In the genomic region with DNA sequence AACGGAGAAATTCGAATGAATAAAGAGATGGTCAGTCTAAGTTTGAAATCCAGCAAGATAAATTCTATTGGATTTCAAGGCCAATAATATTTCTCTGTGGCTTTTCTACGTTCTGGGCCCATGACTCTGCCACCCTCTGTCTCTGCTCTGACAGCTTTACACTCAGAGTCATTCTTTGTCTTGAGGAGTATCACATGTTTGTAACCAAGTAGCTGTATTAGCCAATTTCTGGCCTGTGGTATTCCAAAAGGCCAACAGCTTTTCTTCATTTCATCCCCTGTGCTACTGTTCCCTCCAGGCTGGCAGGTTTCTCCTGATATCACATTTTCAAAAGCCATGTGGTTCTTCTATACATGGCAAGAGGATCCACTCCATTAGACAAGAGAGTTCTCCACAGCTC, we compare ENCODE assay signal across 21 cellular contexts.
DNase-seq lines count a peak whose midpoint lies in the region; ATAC-seq and TF ChIP-seq lines count a peak whose summit lies in the region.
"Had no signal": no experiment of that assay in that cellular context is flagged by ENCODE, and none has a peak within 500 bp of the region (broad histone marks: within the 10 kb centered on the region; RNA-seq: fewer than 3 reads in every experiment).

No MANE protein-coding gene starts in this region.

- H3K27ac ChIP-seq in suprapubic skin (peak overlapping the region; percentile 12), caudate nucleus (ENCODE audit: low read depth, low read length) (no peak overlapping the region)
- H3K27ac ChIP-seq: A549; BLaER1 treated with 17β-estradiol and CSF1 and Interleukin-3, amounts not matched to agents 10 nM and 100 nM; GM23248 had no signal

- no peak for TF ChIP-seq POLR2A in suprapubic skin (IDR thresholded peaks at IDR 0.05)

- no peak overlapping the region for H3K4me3 ChIP-seq in suprapubic skin
- H3K4me3 ChIP-seq: A549; BLaER1 treated with 17β-estradiol and CSF1 and Interleukin-3, amounts not matched to agents 10 nM and 100 nM; GM23248 had no signal

- WGBS in suprapubic skin: 70% methylated on average over 3 of the region's 3 CpGs

- no peaks in the 10 kb centered on the region for H3K27me3 ChIP-seq in suprapubic skin
- H3K27me3 ChIP-seq: BE2C; BLaER1 treated with 17β-estradiol and CSF1 and Interleukin-3, amounts not matched to agents 10 nM and 100 nM had no signal

- no peaks in the 10 kb centered on the region for H3K36me3 ChIP-seq in suprapubic skin
- H3K36me3 ChIP-seq: BE2C; BLaER1 treated with 17β-estradiol and CSF1 and Interleukin-3, amounts not matched to agents 10 nM and 100 nM had no signal

- TF ChIP-seq CTCF in suprapubic skin (IDR thresholded peaks at IDR 0.05): no peak

- no peaks in the 10 kb centered on the region for H3K9me3 ChIP-seq in suprapubic skin
- H3K9me3 ChIP-seq: BE2C; BLaER1 treated with 17β-estradiol and CSF1 and Interleukin-3, amounts not matched to agents 10 nM and 100 nM had no signal

- no peak for ATAC-seq in GM18873 (IDR thresholded peaks at IDR 0.05; ENCODE audit: low FRiP score, unreplicated experiment)
- ATAC-seq: A549 had no signal

- DNase-seq in NCI-H510A treated with DMSO at 0.1 percent for 48 hours (lab: John Stamatoyannopoulos, UW) (peak; percentile 12), NCI-H510A (lab: John Stamatoyannopoulos, UW) (no peak), DMS79 (lab: John Stamatoyannopoulos, UW) (peak; percentile 29), foreskin melanocyte (peak; percentile 21), suprapubic skin (ENCODE audit: low spot score in 2 of 2) (no peak), caudate nucleus (lab: John Stamatoyannopoulos, UW) (no peak), D341Med (ENCODE audit: low spot score) (no peak)
- DNase-seq: 8988T; ACHN; AML-193; BE2C; CD4-positive, alpha-beta T cell; CD8-positive, alpha-beta memory T cell; DMS153; GF-D8; GM23248; H7; HCEC 1CT had no signal

- no peaks in the 10 kb centered on the region for H3K4me1 ChIP-seq in suprapubic skin
- H3K4me1 ChIP-seq: A549; BE2C; BLaER1 treated with 17β-estradiol and CSF1 and Interleukin-3, amounts not matched to agents 10 nM and 100 nM had no signal

- TF ChIP-seq EP300 in suprapubic skin (IDR thresholded peaks at IDR 0.05): no peak

Comparison
In these comparisons a context has a peak if more than half of its experiments do, and no peak if none do; other contexts are left out.
1. DNase-seq: peak in NCI-H510A treated with DMSO at 0.1 percent for 48 hours (single experiment), DMS79 (single experiment) and foreskin melanocyte (single experiment); none in NCI-H510A (single experiment), suprapubic skin (0 of 2), caudate nucleus (0 of 61) and D341Med (single experiment).